In genomic region chr1:116832268-116832931, GRCh38 we compare ENCODE assay signal across 25 cellular contexts.
DNase-seq lines count a peak whose midpoint lies in the region; ATAC-seq and TF ChIP-seq lines count a peak whose summit lies in the region.
"Had no signal": no experiment of that assay in that cellular context is flagged by ENCODE, and none has a peak within 500 bp of the region (broad histone marks: within the 10 kb centered on the region; RNA-seq: fewer than 3 reads in every experiment).

No MANE protein-coding gene starts in this region.

- H3K27ac ChIP-seq in neural cell (ENCODE audit: low read length) = peak overlapping the region; percentile 12
- H3K27ac ChIP-seq in suprapubic skin = no peak overlapping the region
- H3K27ac ChIP-seq: BLaER1 treated with 17β-estradiol and CSF1 and Interleukin-3, amounts not matched to agents 10 nM and 100 nM; RWPE1 had no signal

- intact Hi-C loops in activated CD4-positive, alpha-beta memory T cell treated with anti-CD3 and anti-CD28 coated beads for 36 hours (cut with micrococcal nuclease) = no loop called here

- no peak overlapping the region for H3K27ac Mint-ChIP-seq in activated CD4-positive, alpha-beta memory T cell treated with anti-CD3 and anti-CD28 coated beads for 36 hours
- H3K27ac Mint-ChIP-seq: activated naive CD4-positive, alpha-beta T cell treated with anti-CD3 and anti-CD28 coated beads, Interleukin-2, amount 10 ng/mL, durations not matched to agents 7 days and 5 days had no signal

- H3F3A ChIP-seq in neural cell (ENCODE audit: insufficient read depth, low read length, poor library complexity, severe bottlenecking) = no peaks in the 10 kb centered on the region

- peak overlapping the region; percentile 8 for H3K4me2 ChIP-seq in neural cell (ENCODE audit: low read length)
- H3K4me2 ChIP-seq: BLaER1 treated with 17β-estradiol and CSF1 and Interleukin-3, amounts not matched to agents 10 nM and 100 nM; SK-N-SH; smooth muscle cell had no signal

- no peak for TF ChIP-seq CTCF in neural cell (IDR thresholded peaks at IDR 0.05; ENCODE audit: poor library complexity, severe bottlenecking)
- TF ChIP-seq CTCF in GM10248 (IDR thresholded peaks at IDR 0.05; ENCODE audit: control extremely low read depth, extremely low read depth, low read depth, missing control alignments) = no peak
- TF ChIP-seq CTCF in suprapubic skin (IDR thresholded peaks at IDR 0.05) = no peak

- no peak overlapping the region for H2AFZ ChIP-seq in neural cell (ENCODE audit: low read depth, low read length)

- POLR2A ChIA-PET in activated CD4-positive, alpha-beta memory T cell treated with anti-CD3 and anti-CD28 coated beads for 36 hours (lab: Charles Lee) = no interaction called here
- POLR2A ChIA-PET in GM10248 (lab: Yijun Ruan, JAX) = no interaction called here

- peaks cover 5% of the 10 kb centered on the region for H3K4me1 ChIP-seq in NT2/D1 (ENCODE audit: insufficient read depth, insufficient read length)
- H3K4me1 ChIP-seq in suprapubic skin = no peaks in the 10 kb centered on the region

- H3K4me1 Mint-ChIP-seq in activated CD4-positive, alpha-beta memory T cell treated with anti-CD3 and anti-CD28 coated beads for 36 hours (ENCODE audit: low read depth) = peaks cover 46% of the 10 kb centered on the region

- no peaks in the 10 kb centered on the region for H3K27me3 Mint-ChIP-seq in activated CD4-positive, alpha-beta memory T cell treated with anti-CD3 and anti-CD28 coated beads for 36 hours

- TF ChIP-seq POLR2A in suprapubic skin (IDR thresholded peaks at IDR 0.05) = no peak

- peaks cover 9% of the 10 kb centered on the region for H3K9me3 Mint-ChIP-seq in activated CD4-positive, alpha-beta memory T cell treated with anti-CD3 and anti-CD28 coated beads for 36 hours

- WGBS in suprapubic skin = 63% methylated on average over 7 of the region's 7 CpGs

- ATAC-seq in esophagus mucosa = peak; percentile 23
- no peak for ATAC-seq in GM18907 (IDR thresholded peaks at IDR 0.05; ENCODE audit: unreplicated experiment)
- ATAC-seq: activated T-cell treated with anti-CD3 and anti-CD28 coated beads, Interleukin-2, amount 50 U/mL, for 72 hours had no signal

- no peaks in the 10 kb centered on the region for H3K9me2 ChIP-seq in neural cell (ENCODE audit: insufficient read depth, low read length)
- H3K9me2 ChIP-seq: SK-N-SH had no signal

- peak; percentile 47 for DNase-seq in H7
- peak; percentile 83 for DNase-seq in NT2/D1 (ENCODE audit: low read depth, low spot score)
- DNase-seq in activated CD4-positive, alpha-beta memory T cell treated with anti-CD3 and anti-CD28 coated beads for 36 hours = no peak
- DNase-seq in GM10248 (ENCODE audit: extremely low spot score) = no peak
- no peak for DNase-seq in suprapubic skin (ENCODE audit: low spot score in 2 of 2)
- DNase-seq: activated CD4-positive, alpha-beta T cell treated with anti-CD3 and anti-CD28 coated beads for 4 hours; activated naive CD4-positive, alpha-beta T cell treated with anti-CD3 and anti-CD28 coated beads, Interleukin-2, amount 10 ng/mL, durations not matched to agents 7 days and 5 days; activated T-cell treated with anti-CD3 and anti-CD28 coated beads, Interleukin-2, amount 50 U/mL, for 72 hours; amniotic stem cell; Calu3; cortex of kidney; DND-41; NCI-H1436; NCI-H2171; NCI-H748 treated with DMSO at 0.1 percent for 48 hours; retina; SK-N-SH; stimulated activated CD4-positive, alpha-beta T cell treated with anti-CD3 and anti-CD28 coated beads, Interleukin-2, amount 100 ng/mL, for 24 hours; T-helper 2 cell had no signal

- H3K27me3 ChIP-seq in H7 (ENCODE audit: control insufficient read depth, insufficient read depth, low read length) (no peaks in the 10 kb centered on the region; the same call in 1 of the 2 replicates), NT2/D1 (ENCODE audit: insufficient read depth, insufficient read length) (no peaks in the 10 kb centered on the region), neural cell (ENCODE audit: insufficient read depth, low read depth, low read length) (no peaks in the 10 kb centered on the region), suprapubic skin (no peaks in the 10 kb centered on the region)
- H3K27me3 ChIP-seq: BLaER1 treated with 17β-estradiol and CSF1 and Interleukin-3, amounts not matched to agents 10 nM and 100 nM had no signal

- no peak overlapping the region for H3K4me3 ChIP-seq in H7 (ENCODE audit: insufficient read depth, low read depth, low read length)
- H3K4me3 ChIP-seq in NT2/D1 (ENCODE audit: insufficient read length, low read depth) = no peak overlapping the region
- peak overlapping the region; percentile 15 for H3K4me3 ChIP-seq in neural cell (ENCODE audit: low read length)
- no peak overlapping the region for H3K4me3 ChIP-seq in suprapubic skin
- H3K4me3 ChIP-seq: BLaER1 treated with 17β-estradiol and CSF1 and Interleukin-3, amounts not matched to agents 10 nM and 100 nM; smooth muscle cell had no signal

- no peak for TF ChIP-seq RAD21 in neural cell (conservative IDR thresholded peaks at IDR 0.05)

- TF ChIP-seq EP300 in neural cell (conservative IDR thresholded peaks at IDR 0.05; ENCODE audit: poor library complexity, severe bottlenecking) (no peak), suprapubic skin (IDR thresholded peaks at IDR 0.05) (no peak)

- no peaks in the 10 kb centered on the region for H3K36me3 ChIP-seq in H7 (replicated peaks; ENCODE audit: control insufficient read depth, insufficient read depth, low read length)
- no peaks in the 10 kb centered on the region for H3K36me3 ChIP-seq in NT2/D1 (ENCODE audit: insufficient read depth, insufficient read length, low read length)
- no peaks in the 10 kb centered on the region for H3K36me3 ChIP-seq in neural cell (ENCODE audit: insufficient read depth, low read length)
- H3K36me3 ChIP-seq in suprapubic skin = no peaks in the 10 kb centered on the region
- H3K36me3 ChIP-seq: BLaER1 treated with 17β-estradiol and CSF1 and Interleukin-3, amounts not matched to agents 10 nM and 100 nM had no signal

- H3K4me3 Mint-ChIP-seq in activated CD4-positive, alpha-beta memory T cell treated with anti-CD3 and anti-CD28 coated beads for 36 hours = no peak overlapping the region
- H3K4me3 Mint-ChIP-seq: activated naive CD4-positive, alpha-beta T cell treated with anti-CD3 and anti-CD28 coated beads, Interleukin-2, amount 10 ng/mL, durations not matched to agents 7 days and 5 days; activated T-cell treated with anti-CD3 and anti-CD28 coated beads, Interleukin-2, amount 50 U/mL, for 72 hours had no signal

- no peaks in the 10 kb centered on the region for H3K79me2 ChIP-seq in neural cell (replicated peaks; ENCODE audit: insufficient read depth, low read length)

- H3K9ac ChIP-seq in NT2/D1 (ENCODE audit: insufficient read length, low read depth) = no peak overlapping the region
- H3K9ac ChIP-seq in neural cell (ENCODE audit: low read length) = no peak overlapping the region
- H3K9ac ChIP-seq: BLaER1 treated with 17β-estradiol and CSF1 and Interleukin-3, amounts not matched to agents 10 nM and 100 nM; SK-N-SH had no signal

- H4K20me1 ChIP-seq in neural cell (ENCODE audit: insufficient read depth) = no peaks in the 10 kb centered on the region
- H4K20me1 ChIP-seq: BLaER1 treated with 17β-estradiol and CSF1 and Interleukin-3, amounts not matched to agents 10 nM and 100 nM had no signal

- CTCF ChIA-PET in activated CD4-positive, alpha-beta memory T cell treated with anti-CD3 and anti-CD28 coated beads for 36 hours (lab: Charles Lee) = interaction anchor here (0.8 to 1.0 kb wide), 2 partner anchors 95 to 110 kb away, joined by 3 read pairs; no protein-coding TSS in a partner anchor
- CTCF ChIA-PET in GM10248 (lab: Yijun Ruan, JAX) = interaction anchor here (1.5 to 1.8 kb wide), 2 partner anchors 9 to 18 kb away, joined by 4 to 5 read pairs; no protein-coding TSS in a partner anchor

- H3K36me3 Mint-ChIP-seq in activated CD4-positive, alpha-beta memory T cell treated with anti-CD3 and anti-CD28 coated beads for 36 hours = peaks cover 5% of the 10 kb centered on the region

- H3K9me3 ChIP-seq in NT2/D1 (ENCODE audit: insufficient read depth, low read length) = peaks cover 16% of the 10 kb centered on the region; the same call in 1 of the 2 replicates
- H3K9me3 ChIP-seq in neural cell (ENCODE audit: low read length) = no peaks in the 10 kb centered on the region
- H3K9me3 ChIP-seq in suprapubic skin = no peaks in the 10 kb centered on the region
- H3K9me3 ChIP-seq: SK-N-SH had no signal

TF ChIP-seq in neural cell, 6 proteins besides CTCF, POLR2A, EP300 and RAD21:
- no peak for TF ChIP-seq MXI1 (conservative IDR thresholded peaks at IDR 0.05; ENCODE audit: poor library complexity, severe bottlenecking)
- TF ChIP-seq REST (IDR thresholded peaks at IDR 0.05; ENCODE audit: borderline replicate concordance) = no peak
- no peak for TF ChIP-seq TAF1 (IDR thresholded peaks at IDR 0.05; ENCODE audit: low read depth)
- no peak for TF ChIP-seq EZH2 (IDR thresholded peaks at IDR 0.05; ENCODE audit: borderline replicate concordance, insufficient read depth, low read length, poor library complexity, severe bottlenecking)
- no peak for TF ChIP-seq SMC3 (conservative IDR thresholded peaks at IDR 0.05; ENCODE audit: poor library complexity)
- TF ChIP-seq POLR2AphosphoS5 (IDR thresholded peaks at IDR 0.05) = no peak

Comparison
In these comparisons a context has a peak if more than half of its experiments do, and no peak if none do; other contexts are left out.
1. DNase-seq: peak in H7 (single experiment) and NT2/D1 (single experiment); none in activated CD4-positive, alpha-beta memory T cell treated with anti-CD3 and anti-CD28 coated beads for 36 hours (single experiment), GM10248 (single experiment) and suprapubic skin (0 of 2).